In the genomic region with DNA sequence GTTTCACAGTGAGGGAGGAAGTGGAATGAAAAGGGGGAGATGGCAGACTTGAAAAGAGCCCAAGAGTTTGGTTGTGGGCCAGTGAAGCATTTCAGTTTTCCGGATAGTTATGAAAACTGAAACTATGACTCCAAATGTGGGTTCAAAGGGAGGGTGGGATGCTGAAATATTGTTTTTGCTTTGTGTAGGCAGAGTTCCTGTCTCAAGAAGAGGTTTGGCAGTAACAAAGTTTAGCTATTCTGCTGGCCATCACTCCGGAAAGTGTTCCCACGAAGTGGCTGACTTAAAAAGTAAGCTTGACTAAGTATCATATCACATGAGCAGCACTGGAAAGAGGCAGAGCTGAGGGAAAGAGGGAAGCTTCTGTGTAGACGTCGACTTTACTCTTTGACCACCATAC, we compare ENCODE assay signal across 11 cellular contexts.
A peak's percentile ranks its signal among the peaks of the same experiment; 100 is the strongest.
DNase-seq lines count a peak whose midpoint lies in the region; ATAC-seq and TF ChIP-seq lines count a peak whose summit lies in the region.
"Had no signal": no experiment of that assay in that cellular context is flagged by ENCODE, and none has a peak within 500 bp of the region (broad histone marks: within the 10 kb centered on the region; RNA-seq: fewer than 3 reads in every experiment).

No MANE protein-coding gene starts in this region.

- peak overlapping the region; percentile 2 for H3K27ac Mint-ChIP-seq in activated T-cell treated with anti-CD3 and anti-CD28 coated beads, Interleukin-2, amount 50 U/mL, for 24 hours
- H3K27ac Mint-ChIP-seq in activated T-cell treated with anti-CD3 and anti-CD28 coated beads, Interleukin-2, amount 50 U/mL, for 72 hours: no peak overlapping the region
- peak overlapping the region; percentile 24 for H3K27ac Mint-ChIP-seq in stimulated activated naive CD8-positive, alpha-beta T cell treated with anti-CD3 and anti-CD28 coated beads, Interleukin-15, Interleukin-2, amounts not matched to agents 100 ng/mL and 50 ng/mL, for 24 hours
- H3K27ac Mint-ChIP-seq in endothelial cell (ENCODE audit: unreplicated experiment): no peak overlapping the region
- H3K27ac Mint-ChIP-seq: IgD-negative memory B cell had no signal

- H3K27me3 Mint-ChIP-seq in activated T-cell treated with anti-CD3 and anti-CD28 coated beads, Interleukin-2, amount 50 U/mL, for 24 hours: no peaks in the 10 kb centered on the region
- H3K27me3 Mint-ChIP-seq in activated T-cell treated with anti-CD3 and anti-CD28 coated beads, Interleukin-2, amount 50 U/mL, for 72 hours (ENCODE audit: low read depth): no peaks in the 10 kb centered on the region
- H3K27me3 Mint-ChIP-seq in stimulated activated naive CD8-positive, alpha-beta T cell treated with anti-CD3 and anti-CD28 coated beads, Interleukin-15, Interleukin-2, amounts not matched to agents 100 ng/mL and 50 ng/mL, for 24 hours: no peaks in the 10 kb centered on the region
- H3K27me3 Mint-ChIP-seq in endothelial cell (ENCODE audit: unreplicated experiment): no peaks in the 10 kb centered on the region

- H3K36me3 Mint-ChIP-seq in activated T-cell treated with anti-CD3 and anti-CD28 coated beads, Interleukin-2, amount 50 U/mL, for 24 hours (ENCODE audit: low read depth): no peaks in the 10 kb centered on the region
- peaks cover 2 to 12% of the 10 kb centered on the region in 2 donors for H3K36me3 Mint-ChIP-seq in activated T-cell treated with anti-CD3 and anti-CD28 coated beads, Interleukin-2, amount 50 U/mL, for 72 hours (ENCODE audit: insufficient read depth in 2 of 2)
- peaks cover 10% of the 10 kb centered on the region for H3K36me3 Mint-ChIP-seq in stimulated activated naive CD8-positive, alpha-beta T cell treated with anti-CD3 and anti-CD28 coated beads, Interleukin-15, Interleukin-2, amounts not matched to agents 100 ng/mL and 50 ng/mL, for 24 hours (ENCODE audit: low read depth)
- H3K36me3 Mint-ChIP-seq in endothelial cell (ENCODE audit: low read depth, unreplicated experiment): no peaks in the 10 kb centered on the region
- H3K36me3 Mint-ChIP-seq: IgD-negative memory B cell had no signal

- ATAC-seq in activated T-cell treated with anti-CD3 and anti-CD28 coated beads, Interleukin-2, amount 50 U/mL, for 72 hours (replicated peaks in 1 of 2): peak; percentile 59 to 67
- ATAC-seq in left cardiac atrium (peak; percentile 16 to 52), mucosa of descending colon (no peak)

- no peak for DNase-seq in activated T-cell treated with anti-CD3 and anti-CD28 coated beads, Interleukin-2, amount 50 U/mL, for 24 hours
- no peak for DNase-seq in activated T-cell treated with anti-CD3 and anti-CD28 coated beads for 4 hours
- DNase-seq in activated T-cell treated with anti-CD3 and anti-CD28 coated beads, Interleukin-2, amount 50 U/mL, for 72 hours: peak in 1 of 2 donors; percentile 2
- DNase-seq in left cardiac atrium: no peak
- no peak for DNase-seq in endothelial cell (ENCODE audit: low spot score)
- DNase-seq in OCI-M2 (lab: John Stamatoyannopoulos, UW; ENCODE audit: unreplicated experiment): no peak
- DNase-seq in mucosa of descending colon: no peak
- DNase-seq: amygdala; stimulated activated CD4-positive, alpha-beta T cell treated with anti-CD3 and anti-CD28 coated beads, Interleukin-12 subunit alpha, Interleukin-12 subunit beta, amount 100 ng/mL, for 4 hours had no signal

- no peaks in the 10 kb centered on the region for H3K4me1 ChIP-seq in mucosa of descending colon (ENCODE audit: low read depth)

- H3K4me1 Mint-ChIP-seq in activated T-cell treated with anti-CD3 and anti-CD28 coated beads, Interleukin-2, amount 50 U/mL, for 24 hours (ENCODE audit: low read depth): peaks cover 38% of the 10 kb centered on the region
- H3K4me1 Mint-ChIP-seq in activated T-cell treated with anti-CD3 and anti-CD28 coated beads, Interleukin-2, amount 50 U/mL, for 72 hours (ENCODE audit: low read depth): peaks cover 31% of the 10 kb centered on the region
- H3K4me1 Mint-ChIP-seq in stimulated activated naive CD8-positive, alpha-beta T cell treated with anti-CD3 and anti-CD28 coated beads, Interleukin-15, Interleukin-2, amounts not matched to agents 100 ng/mL and 50 ng/mL, for 24 hours (ENCODE audit: low read depth): peaks cover 38% of the 10 kb centered on the region
- H3K4me1 Mint-ChIP-seq in endothelial cell (ENCODE audit: unreplicated experiment): no peaks in the 10 kb centered on the region

- H3K9me3 Mint-ChIP-seq in activated T-cell treated with anti-CD3 and anti-CD28 coated beads, Interleukin-2, amount 50 U/mL, for 24 hours: peaks cover 11% of the 10 kb centered on the region
- H3K9me3 Mint-ChIP-seq in activated T-cell treated with anti-CD3 and anti-CD28 coated beads, Interleukin-2, amount 50 U/mL, for 72 hours: peaks cover 5 to 6% of the 10 kb centered on the region in 2 donors
- H3K9me3 Mint-ChIP-seq in stimulated activated naive CD8-positive, alpha-beta T cell treated with anti-CD3 and anti-CD28 coated beads, Interleukin-15, Interleukin-2, amounts not matched to agents 100 ng/mL and 50 ng/mL, for 24 hours: peaks cover 4% of the 10 kb centered on the region
- no peaks in the 10 kb centered on the region for H3K9me3 Mint-ChIP-seq in endothelial cell (ENCODE audit: unreplicated experiment)
- H3K9me3 Mint-ChIP-seq: IgD-negative memory B cell had no signal

- no peak overlapping the region for H3K4me3 ChIP-seq in mucosa of descending colon

- H3K9me3 ChIP-seq in mucosa of descending colon: no peaks in the 10 kb centered on the region

- TF ChIP-seq CTCF in endothelial cell (IDR thresholded peaks at IDR 0.05; ENCODE audit: unreplicated experiment) (no peak), mucosa of descending colon (IDR thresholded peaks at IDR 0.05) (no peak)

- intact Hi-C loops in left cardiac atrium (cut with DNase I) (loop anchor here in 1 of 2 donors (10.0 kb wide), 1 partner anchor 90 kb away; no protein-coding TSS in a partner anchor), mucosa of descending colon (cut with DNase I, micrococcal nuclease) (loop anchor here in 1 of 2 donors (10.0 kb wide), 1 partner anchor 590 kb away; no protein-coding TSS in a partner anchor)

- H3K36me3 ChIP-seq in mucosa of descending colon (ENCODE audit: low read depth): no peaks in the 10 kb centered on the region

- H3K4me3 Mint-ChIP-seq in activated T-cell treated with anti-CD3 and anti-CD28 coated beads, Interleukin-2, amount 50 U/mL, for 24 hours: no peak overlapping the region
- H3K4me3 Mint-ChIP-seq in activated T-cell treated with anti-CD3 and anti-CD28 coated beads, Interleukin-2, amount 50 U/mL, for 72 hours: peak overlapping the region in 1 of 2 donors; percentile 43
- no peak overlapping the region for H3K4me3 Mint-ChIP-seq in stimulated activated naive CD8-positive, alpha-beta T cell treated with anti-CD3 and anti-CD28 coated beads, Interleukin-15, Interleukin-2, amounts not matched to agents 100 ng/mL and 50 ng/mL, for 24 hours
- no peak overlapping the region for H3K4me3 Mint-ChIP-seq in endothelial cell (ENCODE audit: unreplicated experiment)
- H3K4me3 Mint-ChIP-seq: IgD-negative memory B cell had no signal

Comparison
In these comparisons a context has a peak if more than half of its experiments do, and no peak if none do; other contexts are left out.
1. H3K27ac Mint-ChIP-seq: peak in activated T-cell treated with anti-CD3 and anti-CD28 coated beads, Interleukin-2, amount 50 U/mL, for 24 hours (single experiment) and stimulated activated naive CD8-positive, alpha-beta T cell treated with anti-CD3 and anti-CD28 coated beads, Interleukin-15, Interleukin-2, amounts not matched to agents 100 ng/mL and 50 ng/mL, for 24 hours (single experiment); none in activated T-cell treated with anti-CD3 and anti-CD28 coated beads, Interleukin-2, amount 50 U/mL, for 72 hours (single experiment) and endothelial cell (single experiment).